Comparison of ENCODE assay signal across 12 cellular contexts in genomic region chr3:36909181-36909580, GRCh38. TPM values are rescaled to one million over a fixed set of nuclear protein-coding genes. Genes with fewer than 3 reads are reported as not detected.
A peak's percentile ranks its signal among the peaks of the same experiment; 100 is the strongest.
DNase-seq lines count a peak whose midpoint lies in the region; TF ChIP-seq lines count a peak whose summit lies in the region.
"Had no signal": no experiment of that assay in that cellular context is flagged by ENCODE, and none has a peak within 500 bp of the region (broad histone marks: within the 10 kb centered on the region; RNA-seq: fewer than 3 reads in every experiment).

No MANE protein-coding gene starts in this region.

- H3K36me3 ChIP-seq in BLaER1 treated with 17β-estradiol and CSF1 and Interleukin-3, amounts not matched to agents 10 nM and 100 nM: 0 out of 22 replicates have a peak, but pooled peaks cover 0 to 11% (median 0%) of the 10 kb centered on the region in 11 experiments
- no peaks in the 10 kb centered on the region for H3K36me3 ChIP-seq in mucosa of rectum (ENCODE audit: control insufficient read depth in 2 of 2, insufficient read depth in 2 of 2, low read length in 2 of 2)
- H3K36me3 ChIP-seq in MM.1S (replicated peaks; ENCODE audit: insufficient read depth, low read length): no peaks in the 10 kb centered on the region

- H3K27me3 ChIP-seq in BLaER1 treated with 17β-estradiol and CSF1 and Interleukin-3, amounts not matched to agents 10 nM and 100 nM: no peaks in the 10 kb centered on the region
- H3K27me3 ChIP-seq in HL-60 (ENCODE audit: insufficient read depth, poor library complexity, severe bottlenecking) (no peaks in the 10 kb centered on the region), mucosa of rectum (ENCODE audit: control insufficient read depth in 2 of 2, insufficient read depth in 2 of 2, low read length in 2 of 2) (no peaks in the 10 kb centered on the region), MM.1S (replicated peaks; ENCODE audit: insufficient read depth, low read length) (no peaks in the 10 kb centered on the region)

- H4K20me1 ChIP-seq in BLaER1 treated with 17β-estradiol and CSF1 and Interleukin-3, amounts not matched to agents 10 nM and 100 nM: no peaks in the 10 kb centered on the region
- H4K20me1 ChIP-seq in MM.1S (ENCODE audit: insufficient read depth, low read length): no peaks in the 10 kb centered on the region

- no peaks in the 10 kb centered on the region for H3K9me3 Mint-ChIP-seq in activated T-helper 2 cell treated with anti-CD3 and anti-CD28 coated beads, Interferon-gamma antibody, Interleukin-2, Interleukin-4, amounts not matched to agents 10 μg/mL and 5 μg/mL and 100 μg/mL, durations not matched to agents 14 hours and 24 hours and 36 hours
- H3K9me3 Mint-ChIP-seq in endothelial cell (ENCODE audit: unreplicated experiment): no peaks in the 10 kb centered on the region
- H3K9me3 Mint-ChIP-seq: brain had no signal

- TF ChIP-seq CTCF in HL-60 (IDR thresholded peaks at IDR 0.05; ENCODE audit: insufficient read depth, low read length) (no peak), MM.1S (IDR thresholded peaks at IDR 0.05; ENCODE audit: low read length) (no peak), endothelial cell (IDR thresholded peaks at IDR 0.05; ENCODE audit: unreplicated experiment) (no peak)

- H3K79me2 ChIP-seq in MM.1S (ENCODE audit: low read length): no peaks in the 10 kb centered on the region

- peak overlapping the region; percentile 56 to 99 (median 93) for H3K27ac ChIP-seq in BLaER1 treated with 17β-estradiol and CSF1 and Interleukin-3, amounts not matched to agents 10 nM and 100 nM
- peak overlapping the region; percentile 54; the same call in 1 of the 2 replicates for H3K27ac ChIP-seq in HL-60 (replicated peaks)
- H3K27ac ChIP-seq in mucosa of rectum (ENCODE audit: low read depth in 2 of 2, low read length in 2 of 2): peak overlapping the region; percentile 84 to 95
- no peak overlapping the region for H3K27ac ChIP-seq in MM.1S (ENCODE audit: low read length)

- H3K4me3 Mint-ChIP-seq in activated T-helper 2 cell treated with anti-CD3 and anti-CD28 coated beads, Interferon-gamma antibody, Interleukin-2, Interleukin-4, amounts not matched to agents 10 μg/mL and 5 μg/mL and 100 μg/mL, durations not matched to agents 14 hours and 24 hours and 36 hours (ENCODE audit: low read depth): peak overlapping the region; percentile 82
- no peak overlapping the region for H3K4me3 Mint-ChIP-seq in endothelial cell (ENCODE audit: unreplicated experiment)
- H3K4me3 Mint-ChIP-seq: brain had no signal

- H2AFZ ChIP-seq in MM.1S (ENCODE audit: low read length): no peak overlapping the region

- peak overlapping the region; percentile 82 to 95 (median 89) for H3K4me2 ChIP-seq in BLaER1 treated with 17β-estradiol and CSF1 and Interleukin-3, amounts not matched to agents 10 nM and 100 nM
- H3K4me2 ChIP-seq in MM.1S (ENCODE audit: low read depth, low read length): no peak overlapping the region

- H3K4me3 ChIP-seq in BLaER1 treated with 17β-estradiol and CSF1 and Interleukin-3, amounts not matched to agents 10 nM and 100 nM: peak overlapping the region in 6 of 10 experiments; percentile 5 to 66 (median 60); a peak in 9 of 20 replicates
- H3K4me3 ChIP-seq in HL-60 (replicated peaks; ENCODE audit: insufficient read depth, low read length) (no peak overlapping the region), mucosa of rectum (ENCODE audit: low read length in 2 of 2) (no peak overlapping the region), MM.1S (ENCODE audit: low read length) (no peak overlapping the region)

- intact Hi-C loops in activated T-helper 2 cell treated with anti-CD3 and anti-CD28 coated beads, Interferon-gamma antibody, Interleukin-2, Interleukin-4, amounts not matched to agents 10 μg/mL and 5 μg/mL and 100 μg/mL, durations not matched to agents 14 hours and 24 hours and 36 hours (cut with micrococcal nuclease): loop anchor here (5.0 kb wide), 1 partner anchor 408 kb away; no protein-coding TSS in a partner anchor

- peaks cover 34% of the 10 kb centered on the region for H3F3A ChIP-seq in MM.1S (ENCODE audit: insufficient read depth, low read length)

- no peak overlapping the region for H3K27ac Mint-ChIP-seq in activated T-helper 2 cell treated with anti-CD3 and anti-CD28 coated beads, Interferon-gamma antibody, Interleukin-2, Interleukin-4, amounts not matched to agents 10 μg/mL and 5 μg/mL and 100 μg/mL, durations not matched to agents 14 hours and 24 hours and 36 hours
- H3K27ac Mint-ChIP-seq in endothelial cell (ENCODE audit: unreplicated experiment): no peak overlapping the region
- H3K27ac Mint-ChIP-seq: brain had no signal

- peaks cover 53% of the 10 kb centered on the region for H3K4me1 Mint-ChIP-seq in activated T-helper 2 cell treated with anti-CD3 and anti-CD28 coated beads, Interferon-gamma antibody, Interleukin-2, Interleukin-4, amounts not matched to agents 10 μg/mL and 5 μg/mL and 100 μg/mL, durations not matched to agents 14 hours and 24 hours and 36 hours (ENCODE audit: low read depth)
- peaks cover 24% of the 10 kb centered on the region for H3K4me1 Mint-ChIP-seq in endothelial cell (ENCODE audit: unreplicated experiment)

- H3K9me2 ChIP-seq in MM.1S (replicated peaks; ENCODE audit: insufficient read depth, low read length): no peaks in the 10 kb centered on the region

- H3K9me3 ChIP-seq in BLaER1 treated with 17β-estradiol and CSF1 and Interleukin-3, amounts not matched to agents 10 nM and 100 nM (replicated peaks in 1 of 11): no peaks in the 10 kb centered on the region
- H3K9me3 ChIP-seq in mucosa of rectum (ENCODE audit: control insufficient read depth in 2 of 2, low read length in 2 of 2) (no peaks in the 10 kb centered on the region), MM.1S (replicated peaks; ENCODE audit: insufficient read depth, low read length) (no peaks in the 10 kb centered on the region)

- H3K9ac ChIP-seq in BLaER1 treated with 17β-estradiol and CSF1 and Interleukin-3, amounts not matched to agents 10 nM and 100 nM: peak overlapping the region; percentile 74 to 88 (median 81); a peak in 21 of 22 replicates
- H3K9ac ChIP-seq in mucosa of rectum (ENCODE audit: low read depth in 1 of 2, low read length in 2 of 2): no peak overlapping the region
- H3K9ac ChIP-seq in MM.1S (ENCODE audit: low read length): no peak overlapping the region

- peaks cover 79 to 100% (median 91%) of the 10 kb centered on the region in 10 experiments for H3K4me1 ChIP-seq in BLaER1 treated with 17β-estradiol and CSF1 and Interleukin-3, amounts not matched to agents 10 nM and 100 nM
- H3K4me1 ChIP-seq in mucosa of rectum (ENCODE audit: control insufficient read depth in 2 of 2, insufficient read depth in 2 of 2, low read length in 2 of 2) (peaks cover 29 to 32% of the 10 kb centered on the region in 2 donors), MM.1S (ENCODE audit: low read length) (peaks cover 29% of the 10 kb centered on the region)

- H3K27me3 Mint-ChIP-seq in activated T-helper 2 cell treated with anti-CD3 and anti-CD28 coated beads, Interferon-gamma antibody, Interleukin-2, Interleukin-4, amounts not matched to agents 10 μg/mL and 5 μg/mL and 100 μg/mL, durations not matched to agents 14 hours and 24 hours and 36 hours (ENCODE audit: low read depth): no peaks in the 10 kb centered on the region
- H3K27me3 Mint-ChIP-seq in endothelial cell (ENCODE audit: unreplicated experiment): peaks cover 5% of the 10 kb centered on the region
- H3K27me3 Mint-ChIP-seq: brain had no signal

- DNase-seq in HL-60 (ENCODE audit: low read depth in 1 of 2, low spot score in 1 of 2) (no peak), GOT3 (lab: John Stamatoyannopoulos, UW) (no peak), 8988T (no peak), MM.1S (no peak), endothelial cell (ENCODE audit: low spot score) (no peak)
- no peak for DNase-seq in activated T-helper 2 cell treated with anti-CD3 and anti-CD28 coated beads, Interferon-gamma antibody, Interleukin-2, Interleukin-4, amounts not matched to agents 10 μg/mL and 5 μg/mL and 100 μg/mL, durations not matched to agents 14 hours and 24 hours and 36 hours (ENCODE audit: low spot score)
- DNase-seq: activated CD8-positive, alpha-beta memory T cell treated with anti-CD3 and anti-CD28 coated beads, Interleukin-2, amount 50 U/mL, for 48 hours; hypothalamus; stimulated activated CD4-positive, alpha-beta T cell treated with anti-CD3 and anti-CD28 coated beads, Interleukin-4, amount 100 ng/mL, for 24 hours had no signal

- no peaks in the 10 kb centered on the region for H3K36me3 Mint-ChIP-seq in activated T-helper 2 cell treated with anti-CD3 and anti-CD28 coated beads, Interferon-gamma antibody, Interleukin-2, Interleukin-4, amounts not matched to agents 10 μg/mL and 5 μg/mL and 100 μg/mL, durations not matched to agents 14 hours and 24 hours and 36 hours (ENCODE audit: low read depth)
- no peaks in the 10 kb centered on the region for H3K36me3 Mint-ChIP-seq in endothelial cell (ENCODE audit: low read depth, unreplicated experiment)
- H3K36me3 Mint-ChIP-seq: brain had no signal

RNA-seq across cellular contexts. Expression of gene TRANK1, which starts 35.7 kb away (rescaled TPM):
- total RNA-seq in activated T-helper 2 cell treated with anti-CD3 and anti-CD28 coated beads, Interferon-gamma antibody, Interleukin-2, Interleukin-4, amounts not matched to agents 10 μg/mL and 5 μg/mL and 100 μg/mL, durations not matched to agents 14 hours and 24 hours and 36 hours: 1.1 and 1.8 TPM in 2 replicates
- 2.8 TPM for total RNA-seq in endothelial cell (ENCODE audit: unreplicated experiment)

Comparison
In these comparisons a context has a peak if more than half of its experiments do, and no peak if none do; other contexts are left out.
1. H3K4me3 ChIP-seq: peak in BLaER1 treated with 17β-estradiol and CSF1 and Interleukin-3, amounts not matched to agents 10 nM and 100 nM (6 of 10); none in HL-60 (single experiment), mucosa of rectum (0 of 2) and MM.1S (single experiment).
2. H3K9ac ChIP-seq: peak in BLaER1 treated with 17β-estradiol and CSF1 and Interleukin-3, amounts not matched to agents 10 nM and 100 nM (11 of 11); none in mucosa of rectum (0 of 2) and MM.1S (single experiment).